1 cellular context compared by ENCODE assay signal in genomic region chr7:2112261-2113203, GRCh38.
TF ChIP-seq lines count a peak whose summit lies in the region.

No MANE protein-coding gene starts in this region.

TF ChIP-seq in GM23338, 12 proteins besides CTCF, POLR2A, EP300 and RAD21 (continued from another document):
- TF ChIP-seq ZNF462 (CRISPR knock-in tag; IDR thresholded peaks at IDR 0.05) (no peak), NANOG (IDR thresholded peaks at IDR 0.05; ENCODE audit: borderline replicate concordance) (no peak), EZH2 (IDR thresholded peaks at IDR 0.05; ENCODE audit: low read depth, unreplicated experiment) (no peak), POLR2AphosphoS5 (IDR thresholded peaks at IDR 0.05; ENCODE audit: low read depth) (no peak)
